ENCODE assay signal across 11 cellular contexts in the genomic region with DNA sequence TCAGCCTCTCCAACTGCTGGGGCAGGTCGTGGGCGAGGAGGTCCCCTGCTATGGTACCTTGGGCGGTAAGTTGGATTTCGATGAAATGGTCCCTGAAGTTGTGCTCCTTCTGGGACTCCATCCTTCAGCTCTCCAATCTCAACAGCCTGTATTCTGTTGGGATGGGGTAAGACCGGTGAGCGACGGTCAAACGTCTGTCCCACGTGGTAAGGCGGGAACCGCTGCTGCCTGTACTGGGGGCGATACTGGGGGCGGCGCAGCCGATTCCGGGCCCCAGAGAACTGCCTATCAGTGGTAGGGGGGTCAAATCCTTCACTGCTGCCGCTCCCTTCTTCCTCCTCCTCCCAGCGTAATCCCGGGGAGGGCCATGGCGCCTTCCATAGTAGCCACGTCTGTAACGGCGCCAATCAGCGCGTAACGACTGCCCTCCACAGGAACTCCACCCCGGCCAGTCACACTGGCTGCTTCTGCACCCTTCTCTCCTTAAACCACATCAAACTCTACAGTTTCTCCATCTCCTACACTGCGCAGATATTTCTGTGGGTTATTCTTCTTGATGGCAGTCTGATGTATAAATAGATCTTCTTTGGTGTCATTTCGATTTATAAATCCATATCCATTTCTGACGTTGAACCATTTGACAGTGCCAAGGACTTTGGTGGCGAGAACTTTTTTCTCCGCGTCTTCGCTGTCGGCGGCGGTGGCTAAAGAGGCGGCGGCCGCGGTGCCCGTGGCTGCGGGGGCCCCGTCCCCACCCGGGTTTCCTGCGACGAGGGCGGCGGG. TPM values are rescaled to one million over a fixed set of nuclear protein-coding genes. Genes with fewer than 3 reads are reported as not detected.
DNase-seq lines count a peak whose midpoint lies in the region; ATAC-seq and TF ChIP-seq lines count a peak whose summit lies in the region.
"Had no signal": no experiment of that assay in that cellular context is flagged by ENCODE, and none has a peak within 500 bp of the region (broad histone marks: within the 10 kb centered on the region; RNA-seq: fewer than 3 reads in every experiment).

No MANE protein-coding gene starts in this region.

- H3K27ac ChIP-seq in heart right ventricle, result no peak overlapping the region
- no peak overlapping the region for H3K27ac ChIP-seq in duodenal mucosa (ENCODE audit: low read depth, low read length)
- no peak overlapping the region for H3K27ac ChIP-seq in upper lobe of right lung

- intact Hi-C loops in heart right ventricle (cut with DNase I) (no loop called here), Right ventricle myocardium inferior (cut with DNase I) (no loop called here), upper lobe of right lung (cut with DNase I) (no loop called here)

- H3K36me3 Mint-ChIP-seq in naive thymus-derived CD8-positive, alpha-beta T cell, result peaks cover 0 to 16% (median 12%) of the 10 kb centered on the region in 3 donors

- peak overlapping the region; percentile 20 to 87 (median 70) for H3K4me3 Mint-ChIP-seq in naive thymus-derived CD8-positive, alpha-beta T cell

- H3K4me1 ChIP-seq in heart right ventricle, result peaks cover 0 to 6% (median 4%) of the 10 kb centered on the region in 9 donors
- H3K4me1 ChIP-seq in duodenal mucosa (ENCODE audit: control insufficient read depth in 1 of 2, insufficient read depth in 2 of 2, low read length in 2 of 2), result no peaks in the 10 kb centered on the region
- no peaks in the 10 kb centered on the region for H3K4me1 ChIP-seq in upper lobe of right lung

- H3K27me3 Mint-ChIP-seq in naive thymus-derived CD8-positive, alpha-beta T cell, result peaks cover 33 to 72% (median 41%) of the 10 kb centered on the region in 5 donors

- H3K27ac Mint-ChIP-seq in naive thymus-derived CD8-positive, alpha-beta T cell, result peak overlapping the region in 1 of 10 donors; percentile 57

- peaks cover 0 to 5% (median 0%) of the 10 kb centered on the region in 11 donors for H3K9me3 ChIP-seq in heart right ventricle
- H3K9me3 ChIP-seq in duodenal mucosa (ENCODE audit: control insufficient read depth in 1 of 2, low read length in 2 of 2), result no peaks in the 10 kb centered on the region
- no peaks in the 10 kb centered on the region for H3K9me3 ChIP-seq in upper lobe of right lung

- DNase-seq in heart right ventricle, result peak in 1 of 2 donors; percentile 20
- no peak for DNase-seq in Right ventricle myocardium inferior (ENCODE audit: missing footprints)
- DNase-seq in naive thymus-derived CD8-positive, alpha-beta T cell, result peak in 1 of 10 donors; percentile 0
- peak; percentile 83 for DNase-seq in upper lobe of right lung
- no peak for DNase-seq in NK-92 treated with Interleukin-12 subunit alpha and Interleukin-12 subunit beta, amount 100 ng/mL, for 24 hours (lab: John Stamatoyannopoulos, UW)
- no peak for DNase-seq in NCI-H345 treated with DMSO at 0.1 percent for 48 hours (lab: John Stamatoyannopoulos, UW; ENCODE audit: unreplicated experiment)
- DNase-seq: DMS153; stimulated activated CD4-positive, alpha-beta T cell treated with anti-CD3 and anti-CD28 coated beads, Interleukin-4, amount 100 ng/mL, for 24 hours had no signal

- 6 to 7% methylated on average over 49 of the region's 49 CpGs for WGBS in heart right ventricle, 2 donors

- H3K36me3 ChIP-seq in heart right ventricle (no peaks in the 10 kb centered on the region), duodenal mucosa (ENCODE audit: control insufficient read depth in 1 of 2, insufficient read depth in 2 of 2, low read length in 2 of 2) (no peaks in the 10 kb centered on the region), upper lobe of right lung (no peaks in the 10 kb centered on the region)

- H3K27me3 ChIP-seq in heart right ventricle (peaks cover 0 to 71% (median 46%) of the 10 kb centered on the region in 7 donors), duodenal mucosa (ENCODE audit: control insufficient read depth in 1 of 2, insufficient read depth in 2 of 2, low read length in 2 of 2) (peaks cover 5 to 6% of the 10 kb centered on the region in 2 donors), upper lobe of right lung (peaks cover 24% of the 10 kb centered on the region)

- TF ChIP-seq CTCF in heart right ventricle (IDR thresholded peaks at IDR 0.05), result peak in 2 of 9 donors; percentile 6 to 19
- no peak for TF ChIP-seq CTCF in upper lobe of right lung (IDR thresholded peaks at IDR 0.05)

- H3K4me3 ChIP-seq in heart right ventricle (peak overlapping the region in 9 of 10 donors; percentile 19 to 39 (median 35)), duodenal mucosa (ENCODE audit: low read depth in 1 of 2, low read length in 2 of 2) (peak overlapping the region; percentile 17 to 28), upper lobe of right lung (peak overlapping the region; percentile 36)

- peaks cover 2 to 13% (median 7%) of the 10 kb centered on the region in 4 donors for H3K4me1 Mint-ChIP-seq in naive thymus-derived CD8-positive, alpha-beta T cell

- H3K9me3 Mint-ChIP-seq in naive thymus-derived CD8-positive, alpha-beta T cell, result peaks cover 0 to 34% (median 18%) of the 10 kb centered on the region in 9 donors

- ATAC-seq in heart right ventricle (peak in 2 of 8 donors; percentile 34 to 39), Right ventricle myocardium inferior (no peak), upper lobe of right lung (peak; percentile 96), HG02852 (IDR thresholded peaks at IDR 0.05; ENCODE audit: unreplicated experiment) (no peak)
- ATAC-seq in naive thymus-derived CD8-positive, alpha-beta T cell, result peak in 1 of 2 donors; percentile 71

- H3K9ac ChIP-seq in duodenal mucosa (ENCODE audit: low read depth in 1 of 2, low read length in 2 of 2), result no peak overlapping the region

- POLR2A ChIA-PET in naive thymus-derived CD8-positive, alpha-beta T cell (lab: Charles Lee), result no interaction called here

RNA-seq across cellular contexts. Expression of a gene that starts 41.1 kb away (rescaled TPM):
- not detected for total RNA-seq in heart right ventricle
- not detected for polyA plus RNA-seq in heart right ventricle
- total RNA-seq in Right ventricle myocardium inferior, result not detected
- total RNA-seq in naive thymus-derived CD8-positive, alpha-beta T cell, result not detected
- not detected for polyA plus RNA-seq in naive thymus-derived CD8-positive, alpha-beta T cell
- not detected for total RNA-seq in upper lobe of right lung
- total RNA-seq: glomerular endothelial cell had no signal
